Comparison of ENCODE assay signal across 1 cellular context in genomic region chr9:89377411-89377810, GRCh38.
TF ChIP-seq lines count a peak whose summit lies in the region.

No MANE protein-coding gene starts in this region.

TF ChIP-seq in GM12878, 131 proteins besides CTCF, POLR2A, EP300 and RAD21 (continued from another document):
- TF ChIP-seq MAX (IDR thresholded peaks at IDR 0.05; ENCODE audit: low read depth, low read length) = no peak
- no peak for TF ChIP-seq POLR2AphosphoS5 (IDR thresholded peaks at IDR 0.05; ENCODE audit: low read length)
- TF ChIP-seq MEF2A (IDR thresholded peaks at IDR 0.05; ENCODE audit: insufficient read depth, low read depth, low read length) = no peak
- no peak for TF ChIP-seq PBX3 (IDR thresholded peaks at IDR 0.05; ENCODE audit: insufficient replicate concordance, low read depth, low read length)
- TF ChIP-seq ZBTB33 (IDR thresholded peaks at IDR 0.05) = no peak
- no peak for TF ChIP-seq POU2F2 (IDR thresholded peaks at IDR 0.05; ENCODE audit: borderline replicate concordance, low read depth, low read length)
- TF ChIP-seq ESRRA (IDR thresholded peaks at IDR 0.05; ENCODE audit: low read length) = no peak
- no peak for TF ChIP-seq E2F8 (IDR thresholded peaks at IDR 0.05; ENCODE audit: low read depth, partially characterized antibody)
